ENCODE assay signal across 16 cellular contexts in genomic region chr12:16568873-16569272, GRCh38. TPM values are rescaled to one million over a fixed set of nuclear protein-coding genes. Genes with fewer than 3 reads are reported as not detected.
DNase-seq lines count a peak whose midpoint lies in the region; ATAC-seq and TF ChIP-seq lines count a peak whose summit lies in the region.
"Had no signal": no experiment of that assay in that cellular context is flagged by ENCODE, and none has a peak within 500 bp of the region (broad histone marks: within the 10 kb centered on the region; RNA-seq: fewer than 3 reads in every experiment).

No MANE protein-coding gene starts in this region.

- no peaks in the 10 kb centered on the region for H3K4me1 ChIP-seq in right atrium auricular region
- H3K4me1 ChIP-seq: right lobe of liver, upper lobe of left lung had no signal

- no peaks in the 10 kb centered on the region for H3K27me3 ChIP-seq in right atrium auricular region
- H3K27me3 ChIP-seq: right lobe of liver, upper lobe of left lung had no signal

- TF ChIP-seq POLR2A in GM18505 (IDR thresholded peaks at IDR 0.05; ENCODE audit: borderline replicate concordance, extremely low read depth, insufficient read depth, insufficient read length), result no peak

- no peak overlapping the region for H3K27ac ChIP-seq in right atrium auricular region
- H3K27ac ChIP-seq: right lobe of liver, upper lobe of left lung had no signal

- no peaks in the 10 kb centered on the region for H3K36me3 ChIP-seq in right atrium auricular region
- H3K36me3 ChIP-seq: right lobe of liver, upper lobe of left lung had no signal

- no peak for TF ChIP-seq CTCF in right atrium auricular region (IDR thresholded peaks at IDR 0.05)

- H3K4me3 ChIP-seq in right atrium auricular region, result no peak overlapping the region
- H3K4me3 ChIP-seq: right lobe of liver, upper lobe of left lung had no signal

- DNase-seq in dermis blood vessel endothelial cell (peak; percentile 5), right atrium auricular region (ENCODE audit: low spot score) (no peak), activated gamma-delta T cell treated with Interleukin-2 at 50 U/mL for 16 hours (no peak), posterior cingulate gyrus (no peak), NCI-H446 treated with DMSO at 0.1 percent for 48 hours (lab: John Stamatoyannopoulos, UW) (no peak)
- DNase-seq: activated gamma-delta T cell; DMS79; right lobe of liver; SK-N-SH; stimulated activated CD4-positive, alpha-beta T cell treated with anti-CD3 and anti-CD28 coated beads, Interleukin-2, amount 100 ng/mL, for 48 hours; upper lobe of left lung had no signal

- H3K9me3 ChIP-seq in right atrium auricular region, result no peaks in the 10 kb centered on the region
- H3K9me3 ChIP-seq: right lobe of liver, SK-N-SH, upper lobe of left lung had no signal

- peak; percentile 61 for ATAC-seq in GM18505 (IDR thresholded peaks at IDR 0.05; ENCODE audit: unreplicated experiment)
- ATAC-seq in GM21528 (IDR thresholded peaks at IDR 0.05; ENCODE audit: low FRiP score, unreplicated experiment), result peak; percentile 63
- peak; percentile 58 for ATAC-seq in HG03342 (IDR thresholded peaks at IDR 0.05; ENCODE audit: unreplicated experiment)
- ATAC-seq: right lobe of liver had no signal

- intact Hi-C loops in posterior cingulate gyrus (cut with DNase I), result no loop called here

RNA-seq across cellular contexts. Expression of gene LMO3, which starts 37.1 kb away (rescaled TPM):
- not detected in 2 replicates for total RNA-seq in dermis blood vessel endothelial cell
- 10 to 100 TPM in 1 of 2 donors, 1 to 10 TPM in 1; 8.2 to 12.4 TPM for total RNA-seq in right atrium auricular region
- total RNA-seq: activated CD8-positive, alpha-beta memory T cell treated with anti-CD3 and anti-CD28 coated beads for 36 hours; M059J had no signal
